15 cellular contexts compared by ENCODE assay signal in genomic region chr15:91865903-91866302, GRCh38. TPM values are rescaled to one million over a fixed set of nuclear protein-coding genes. Genes with fewer than 3 reads are reported as not detected.
DNase-seq lines count a peak whose midpoint lies in the region; ATAC-seq, FAIRE-seq and TF ChIP-seq lines count a peak whose summit lies in the region.
"Had no signal": no experiment of that assay in that cellular context is flagged by ENCODE, and none has a peak within 500 bp of the region (broad histone marks: within the 10 kb centered on the region; RNA-seq: fewer than 3 reads in every experiment).

No MANE protein-coding gene starts in this region.

- H3K36me3 Mint-ChIP-seq in Calu3 (ENCODE audit: insufficient read depth, unreplicated experiment) = peaks cover 9% of the 10 kb centered on the region
- H3K36me3 Mint-ChIP-seq: type B pancreatic cell had no signal

- DNase-seq in Calu3 (no peak), RCC 7860 (ENCODE audit: low spot score) (peak; percentile 14), sigmoid colon (no peak), DMS53 (lab: John Stamatoyannopoulos, UW) (no peak), anterior cingulate cortex (lab: John Stamatoyannopoulos, UW) (no peak), NOMO-1 treated with dmso at 0.1 percent for 144 hours (lab: John Stamatoyannopoulos, UW; ENCODE audit: unreplicated experiment) (no peak)
- DNase-seq: kidney, NCI-H69, occipital lobe had no signal

- intact Hi-C loops in Calu3 (cut with micrococcal nuclease; ENCODE audit: unreplicated experiment) (loop anchor here (1.0 to 5.0 kb wide), 4 partner anchors 10 to 291 kb away; no protein-coding TSS in a partner anchor), sigmoid colon (cut with DNase I) (no loop called here)

- 56 to 70% methylated on average over 5 of the region's 5 CpGs for WGBS in esophagus, 2 donors
- 60 to 82% methylated on average over 5 of the region's 5 CpGs for WGBS in sigmoid colon, 2 donors

- no TSS peak for BruUV-seq in Calu3 (replicated peaks; lab: Mats Ljungman, UMichigan)

- no peaks in the 10 kb centered on the region for H3K9me3 Mint-ChIP-seq in Calu3 (ENCODE audit: low read depth, unreplicated experiment)

- CTCF ChIA-PET in Calu3 (lab: Charles Lee) = interaction anchor here (0.7 to 4.7 kb wide), 3 partner anchors 12 to 1609 kb away, joined by 6 to 55 read pairs (median 21); partner anchors contain the start of gene SLCO3A1

- peak overlapping the region; percentile 80 to 92 for H3K27ac ChIP-seq in esophagus (ENCODE audit: low read depth in 2 of 2, low read length in 1 of 2)
- peak overlapping the region in 3 of 4 donors; percentile 69 to 84 (median 73) for H3K27ac ChIP-seq in sigmoid colon
- H3K27ac ChIP-seq: SK-N-MC had no signal

- peak overlapping the region; percentile 46 for H3K4me3 Mint-ChIP-seq in Calu3 (ENCODE audit: low read depth, unreplicated experiment)

- H3K36me3 ChIP-seq in esophagus (ENCODE audit: control insufficient read depth in 2 of 2, insufficient read depth in 2 of 2, low read length in 1 of 2) (no peaks in the 10 kb centered on the region), sigmoid colon (no peaks in the 10 kb centered on the region)

- no peak for TF ChIP-seq EP300 in sigmoid colon (IDR thresholded peaks at IDR 0.05)

- H3K9me3 ChIP-seq in esophagus (ENCODE audit: control insufficient read depth in 2 of 2, insufficient read depth in 1 of 2, low read depth in 1 of 2, low read length in 1 of 2) (no peaks in the 10 kb centered on the region), sigmoid colon (no peaks in the 10 kb centered on the region)

- peaks cover 2 to 16% of the 10 kb centered on the region in 2 donors for H3K4me1 ChIP-seq in esophagus (ENCODE audit: control insufficient read depth in 2 of 2, insufficient read depth in 2 of 2, low read length in 1 of 2)
- H3K4me1 ChIP-seq in sigmoid colon = peaks cover 0 to 15% (median 15%) of the 10 kb centered on the region in 4 donors

- ATAC-seq in HG03135 (IDR thresholded peaks at IDR 0.05; ENCODE audit: unreplicated experiment) = no peak
- ATAC-seq: activated naive CD4-positive, alpha-beta T cell treated with anti-CD3 and anti-CD28 coated beads, Interleukin-2, amount 50 U/mL, for 72 hours had no signal

- no peak for TF ChIP-seq POLR2A in sigmoid colon (IDR thresholded peaks at IDR 0.05)

- peaks cover 78% of the 10 kb centered on the region for H3K4me1 Mint-ChIP-seq in Calu3 (ENCODE audit: low read depth, unreplicated experiment)

- H3K27me3 ChIP-seq in esophagus (ENCODE audit: control insufficient read depth in 1 of 2, insufficient read depth in 2 of 2, low read length in 2 of 2) = no peaks in the 10 kb centered on the region
- H3K27me3 ChIP-seq in sigmoid colon = no peaks in the 10 kb centered on the region

- TF ChIP-seq CTCF in Calu3 (IDR thresholded peaks at IDR 0.05; ENCODE audit: unreplicated experiment) = no peak
- TF ChIP-seq CTCF in sigmoid colon (IDR thresholded peaks at IDR 0.05) = no peak

- peak overlapping the region; percentile 79 for H3K27ac Mint-ChIP-seq in Calu3 (ENCODE audit: unreplicated experiment)

- no peak for FAIRE-seq in RCC 7860 (lab: Jason Lieb, UNC)
- FAIRE-seq: GM12892, kidney had no signal

- H3K4me3 ChIP-seq in esophagus (ENCODE audit: low read depth in 1 of 2, low read length in 2 of 2) (no peak overlapping the region), sigmoid colon (no peak overlapping the region)
- H3K4me3 ChIP-seq: SK-N-MC had no signal

- no peaks in the 10 kb centered on the region for H3K27me3 Mint-ChIP-seq in Calu3 (ENCODE audit: unreplicated experiment)
- H3K27me3 Mint-ChIP-seq: type B pancreatic cell had no signal

RNA-seq across cellular contexts. Expression of gene SLCO3A1, which starts 12.4 kb away (rescaled TPM):
- total RNA-seq in Calu3 (2022) (65.9 and 79.0 TPM in 2 replicates), sigmoid colon (1 to 10 TPM; 3.7 to 5.7 (median 5.1) TPM)
- polyA plus RNA-seq in esophagus (10 to 100 TPM; 18.2 to 18.5 TPM), sigmoid colon (10 to 100 TPM in 1 of 3 donors, 1 to 10 TPM in 2; 1.4 to 10.5 (median 2.4) TPM)
